Comparison of ENCODE assay signal across 9 cellular contexts in the genomic region with DNA sequence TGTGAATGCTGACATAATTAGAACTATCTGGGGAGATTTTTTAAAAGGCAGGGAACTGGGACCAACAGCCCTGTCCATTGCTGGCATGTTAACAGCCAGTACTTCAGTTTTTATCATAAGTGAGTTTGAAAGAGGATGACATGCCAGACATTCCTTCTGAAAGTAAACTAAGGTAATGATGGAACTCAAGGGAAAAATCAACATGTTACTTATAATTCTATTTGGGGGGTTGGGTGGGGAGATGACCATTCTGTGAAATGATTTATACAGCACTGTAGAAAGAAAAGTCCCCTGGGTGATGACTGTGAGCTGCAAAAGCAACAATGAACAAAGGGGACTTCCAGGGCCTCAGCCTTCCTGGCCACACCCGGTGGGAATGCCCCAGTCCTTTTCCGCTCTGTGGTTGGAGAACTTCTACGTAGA. TPM values are rescaled to one million over a fixed set of nuclear protein-coding genes. Genes with fewer than 3 reads are reported as not detected.
DNase-seq lines count a peak whose midpoint lies in the region; ATAC-seq and TF ChIP-seq lines count a peak whose summit lies in the region.
"Had no signal": no experiment of that assay in that cellular context is flagged by ENCODE, and none has a peak within 500 bp of the region (broad histone marks: within the 10 kb centered on the region; RNA-seq: fewer than 3 reads in every experiment).

No MANE protein-coding gene starts in this region.

- H3K36me3 Mint-ChIP-seq in activated T-helper 1 cell treated with anti-CD3 and anti-CD28 coated beads, Interleukin-12 subunit alpha, Interleukin-12 subunit beta, Interleukin-2, Interleukin-4 antibody, amounts not matched to agents 30 ng/mL and 10 ng/mL and 1 ng/mL, durations not matched to agents 14 hours and 24 hours and 36 hours (ENCODE audit: low read depth), result no peaks in the 10 kb centered on the region
- H3K36me3 Mint-ChIP-seq in WTC11, result no peaks in the 10 kb centered on the region
- no peaks in the 10 kb centered on the region for H3K36me3 Mint-ChIP-seq in CD14-positive monocyte

- H3K4me3 ChIP-seq in transverse colon, result no peak overlapping the region

- CTCF ChIA-PET in WTC11 (lab: Charles Lee), result no interaction called here

- DNase-seq in activated T-helper 1 cell treated with anti-CD3 and anti-CD28 coated beads, Interleukin-12 subunit alpha, Interleukin-12 subunit beta, Interleukin-2, Interleukin-4 antibody, amounts not matched to agents 30 ng/mL and 10 ng/mL and 1 ng/mL, durations not matched to agents 14 hours and 24 hours and 36 hours (ENCODE audit: low spot score), result peak; percentile 38
- DNase-seq in iris pigment epithelial cell (ENCODE audit: low read depth), result peak; percentile 82
- peak; percentile 18 for DNase-seq in transverse colon
- DNase-seq in WTC11 (ENCODE audit: low spot score), result no peak
- DNase-seq in CD14-positive monocyte (ENCODE audit: low spot score), result no peak
- no peak for DNase-seq in activated CD4-positive, alpha-beta T cell treated with anti-CD3 and anti-CD28 coated beads, Interleukin-2, amount 50 U/mL, for 1 hour

- in situ Hi-C loops in transverse colon (cut with MboI; ENCODE audit: low pct_ligation_motif_present in 1 of 4, low pct_unique_long_range_greater_than_20kb in 1 of 4, low sequenced_read_pairs in 3 of 4), result no loop called here

- peak overlapping the region; percentile 39 to 69 (median 58) for H3K27ac ChIP-seq in transverse colon

- H3K9me3 ChIP-seq in transverse colon, result no peaks in the 10 kb centered on the region

- no peaks in the 10 kb centered on the region for H3K9me3 Mint-ChIP-seq in activated T-helper 1 cell treated with anti-CD3 and anti-CD28 coated beads, Interleukin-12 subunit alpha, Interleukin-12 subunit beta, Interleukin-2, Interleukin-4 antibody, amounts not matched to agents 30 ng/mL and 10 ng/mL and 1 ng/mL, durations not matched to agents 14 hours and 24 hours and 36 hours
- no peaks in the 10 kb centered on the region for H3K9me3 Mint-ChIP-seq in WTC11
- H3K9me3 Mint-ChIP-seq in CD14-positive monocyte, result peaks cover 0 to 3% (median under 1%) of the 10 kb centered on the region in 7 donors
- H3K9me3 Mint-ChIP-seq: neural crest cell had no signal

- H3K36me3 ChIP-seq in transverse colon, result no peaks in the 10 kb centered on the region

- peaks cover 12% of the 10 kb centered on the region for H3K4me1 Mint-ChIP-seq in activated T-helper 1 cell treated with anti-CD3 and anti-CD28 coated beads, Interleukin-12 subunit alpha, Interleukin-12 subunit beta, Interleukin-2, Interleukin-4 antibody, amounts not matched to agents 30 ng/mL and 10 ng/mL and 1 ng/mL, durations not matched to agents 14 hours and 24 hours and 36 hours (ENCODE audit: low read depth)
- H3K4me1 Mint-ChIP-seq in WTC11 (peaks cover 18% of the 10 kb centered on the region), CD14-positive monocyte (peaks cover under 1% of the 10 kb centered on the region)

- peak; percentile 80 for ATAC-seq in GM18511 (IDR thresholded peaks at IDR 0.05; ENCODE audit: unreplicated experiment)
- peak; percentile 75 for ATAC-seq in HG02798 (IDR thresholded peaks at IDR 0.05; ENCODE audit: poor library complexity, unreplicated experiment)
- no peak for ATAC-seq in WTC11

- intact Hi-C loops in activated T-helper 1 cell treated with anti-CD3 and anti-CD28 coated beads, Interleukin-12 subunit alpha, Interleukin-12 subunit beta, Interleukin-2, Interleukin-4 antibody, amounts not matched to agents 30 ng/mL and 10 ng/mL and 1 ng/mL, durations not matched to agents 14 hours and 24 hours and 36 hours (cut with micrococcal nuclease), result loop anchor here (2.0 kb wide), 1 partner anchor 14 kb away; no protein-coding TSS in a partner anchor
- intact Hi-C loops in transverse colon (cut with DNase I; ENCODE audit: low total_unique reads) (no loop called here), CD14-positive monocyte (cut with micrococcal nuclease) (no loop called here)

- no peak for TF ChIP-seq POLR2A in transverse colon (IDR thresholded peaks at IDR 0.05)

- peak overlapping the region; percentile 64 for H3K27ac Mint-ChIP-seq in activated T-helper 1 cell treated with anti-CD3 and anti-CD28 coated beads, Interleukin-12 subunit alpha, Interleukin-12 subunit beta, Interleukin-2, Interleukin-4 antibody, amounts not matched to agents 30 ng/mL and 10 ng/mL and 1 ng/mL, durations not matched to agents 14 hours and 24 hours and 36 hours
- H3K27ac Mint-ChIP-seq in WTC11 (no peak overlapping the region), CD14-positive monocyte (no peak overlapping the region)

- no peak overlapping the region for H3K4me3 Mint-ChIP-seq in activated T-helper 1 cell treated with anti-CD3 and anti-CD28 coated beads, Interleukin-12 subunit alpha, Interleukin-12 subunit beta, Interleukin-2, Interleukin-4 antibody, amounts not matched to agents 30 ng/mL and 10 ng/mL and 1 ng/mL, durations not matched to agents 14 hours and 24 hours and 36 hours
- H3K4me3 Mint-ChIP-seq in WTC11, result no peak overlapping the region
- no peak overlapping the region for H3K4me3 Mint-ChIP-seq in CD14-positive monocyte
- H3K4me3 Mint-ChIP-seq: neural crest cell had no signal

- TF ChIP-seq CTCF in transverse colon (IDR thresholded peaks at IDR 0.05), result no peak
- TF ChIP-seq CTCF in WTC11 (IDR thresholded peaks at IDR 0.05), result no peak
- no peak for TF ChIP-seq CTCF in CD14-positive monocyte (IDR thresholded peaks at IDR 0.05)

- WGBS in transverse colon (ENCODE audit: low coverage in 1 of 2), 2 donors, result 24 to 47% methylated on average over 3 of the region's 3 CpGs

- peaks cover 5% of the 10 kb centered on the region for H3K27me3 Mint-ChIP-seq in activated T-helper 1 cell treated with anti-CD3 and anti-CD28 coated beads, Interleukin-12 subunit alpha, Interleukin-12 subunit beta, Interleukin-2, Interleukin-4 antibody, amounts not matched to agents 30 ng/mL and 10 ng/mL and 1 ng/mL, durations not matched to agents 14 hours and 24 hours and 36 hours (ENCODE audit: insufficient read depth)
- H3K27me3 Mint-ChIP-seq in WTC11 (ENCODE audit: low read depth) (no peaks in the 10 kb centered on the region), CD14-positive monocyte (ENCODE audit: low read depth in 3 of 3) (peaks cover 10 to 21% (median 15%) of the 10 kb centered on the region in 3 donors)

- no peak for TF ChIP-seq EP300 in transverse colon (IDR thresholded peaks at IDR 0.05; ENCODE audit: low read depth)

- H3K27me3 ChIP-seq in transverse colon, result no peaks in the 10 kb centered on the region

- H3K4me1 ChIP-seq in transverse colon, result peaks cover 3 to 16% (median 7%) of the 10 kb centered on the region in 4 donors

- POLR2A ChIA-PET in WTC11 (lab: Charles Lee), result no interaction called here

TF ChIP-seq in WTC11, 78 proteins besides CTCF, POLR2A, EP300 and RAD21 (continues in another document):
- TF ChIP-seq ZNF532 (CRISPR knock-in tag; IDR thresholded peaks at IDR 0.05; ENCODE audit: borderline replicate concordance), result no peak
- TF ChIP-seq ETV6 (CRISPR knock-in tag; IDR thresholded peaks at IDR 0.05), result no peak
- no peak for TF ChIP-seq CREM (CRISPR knock-in tag; IDR thresholded peaks at IDR 0.05)
- TF ChIP-seq SMAD3 (CRISPR knock-in tag; IDR thresholded peaks at IDR 0.05; ENCODE audit: borderline replicate concordance), result no peak
- TF ChIP-seq ATF1 (CRISPR knock-in tag; IDR thresholded peaks at IDR 0.05), result no peak

RNA-seq across cellular contexts. Expression of gene LAMC2, which starts 5.4 kb away (rescaled TPM):
- total RNA-seq in activated T-helper 1 cell treated with anti-CD3 and anti-CD28 coated beads, Interleukin-12 subunit alpha, Interleukin-12 subunit beta, Interleukin-2, Interleukin-4 antibody, amounts not matched to agents 30 ng/mL and 10 ng/mL and 1 ng/mL, durations not matched to agents 14 hours and 24 hours and 36 hours, result 0.16 and 0.22 TPM in 2 replicates
- 10 to 100 TPM in 2 of 4 donors, 1 to 10 TPM in 2; 9.7 to 25.9 (median 16.1) TPM for total RNA-seq in transverse colon
- total RNA-seq in WTC11 (2021), result 6.5 to 7.9 TPM (median 6.5 TPM) in 3 replicates
- polyA plus RNA-seq in CD14-positive monocyte, result not detected
- total RNA-seq: neural crest cell had no signal

Comparison
In these comparisons a context has a peak if more than half of its experiments do, and no peak if none do; other contexts are left out.
1. DNase-seq: peak in activated T-helper 1 cell treated with anti-CD3 and anti-CD28 coated beads, Interleukin-12 subunit alpha, Interleukin-12 subunit beta, Interleukin-2, Interleukin-4 antibody, amounts not matched to agents 30 ng/mL and 10 ng/mL and 1 ng/mL, durations not matched to agents 14 hours and 24 hours and 36 hours (single experiment), iris pigment epithelial cell (single experiment) and transverse colon (single experiment); none in WTC11 (single experiment), CD14-positive monocyte (single experiment) and activated CD4-positive, alpha-beta T cell treated with anti-CD3 and anti-CD28 coated beads, Interleukin-2, amount 50 U/mL, for 1 hour (single experiment).